ENCODE assay signal across 28 cellular contexts in the genomic region with DNA sequence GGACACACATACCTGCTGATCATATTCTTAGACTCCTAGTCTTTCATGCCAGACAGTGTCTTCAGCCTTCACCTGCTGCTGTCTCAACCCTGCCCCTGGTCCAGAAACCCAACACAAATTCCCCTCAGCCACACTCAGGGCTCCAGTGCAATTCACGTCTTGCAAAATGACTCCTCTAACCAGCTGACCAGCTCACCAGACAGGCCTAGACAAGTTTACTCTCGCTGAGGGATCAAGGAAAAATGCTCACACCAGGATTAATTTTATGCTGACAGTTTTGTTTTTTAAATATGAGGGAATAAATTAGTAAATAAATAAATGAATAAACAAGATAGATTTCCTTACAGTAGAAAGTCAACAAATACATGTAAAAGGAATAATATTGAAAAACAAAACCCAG. TPM values are rescaled to one million over a fixed set of nuclear protein-coding genes. Genes with fewer than 3 reads are reported as not detected.
A peak's percentile ranks its signal among the peaks of the same experiment; 100 is the strongest.
DNase-seq lines count a peak whose midpoint lies in the region; FAIRE-seq and TF ChIP-seq lines count a peak whose summit lies in the region.
"Had no signal": no experiment of that assay in that cellular context is flagged by ENCODE, and none has a peak within 500 bp of the region (broad histone marks: within the 10 kb centered on the region; RNA-seq: fewer than 3 reads in every experiment).

No MANE protein-coding gene starts in this region.

- H3K4me3 ChIP-seq in H1 (ENCODE audit: extremely low read depth in 1 of 4, insufficient read depth in 2 of 4, low read depth in 3 of 4, low read length in 4 of 4) (no peak overlapping the region), spleen (no peak overlapping the region)
- H3K4me3 ChIP-seq: heart left ventricle, SJCRH30 had no signal

- no peak overlapping the region for H3K4me3 Mint-ChIP-seq in neural crest cell
- H3K4me3 Mint-ChIP-seq: activated CD4-positive, alpha-beta T cell treated with anti-CD3 and anti-CD28 coated beads, Interleukin-2, amount 10 ng/mL, durations not matched to agents 7 days and 5 days; activated T-cell treated with anti-CD3 and anti-CD28 coated beads, Interleukin-2, amount 50 U/mL, for 72 hours had no signal

- intact Hi-C loops in spleen (cut with DNase I; ENCODE audit: low total_unique reads): no loop called here

- H2BK120ac ChIP-seq in H1 (replicated peaks; ENCODE audit: low read depth, low read length): no peak overlapping the region

- H3K23me2 ChIP-seq in H1 (ENCODE audit: low read depth, low read length): no peaks in the 10 kb centered on the region

- peaks cover 2% of the 10 kb centered on the region for H3K27me3 Mint-ChIP-seq in neural crest cell (ENCODE audit: low read depth)

- no peak overlapping the region for H3K4me2 ChIP-seq in H1 (ENCODE audit: insufficient read depth in 1 of 2, low read depth in 2 of 2, low read length in 2 of 2)

- H3K9me3 Mint-ChIP-seq in neural crest cell: no peaks in the 10 kb centered on the region
- H3K9me3 Mint-ChIP-seq: activated CD4-positive, alpha-beta T cell treated with anti-CD3 and anti-CD28 coated beads, Interleukin-2, amount 10 ng/mL, durations not matched to agents 7 days and 5 days; activated T-cell treated with anti-CD3 and anti-CD28 coated beads, Interleukin-2, amount 50 U/mL, for 72 hours had no signal

- TF ChIP-seq RAD21 in H1 (IDR thresholded peaks at IDR 0.05 in 1 of 2, conservative IDR thresholded peaks at IDR 0.05 in 1 of 2; ENCODE audit: low read depth in 2 of 2, low read length in 2 of 2): no peak

- no peak overlapping the region for H4K5ac ChIP-seq in H1 (ENCODE audit: insufficient read length, low read depth, low read length)

- H3K36me3 Mint-ChIP-seq in neural crest cell (ENCODE audit: low read depth): no peaks in the 10 kb centered on the region

- H3K9ac ChIP-seq in H1 (replicated peaks in 1 of 4; ENCODE audit: extremely low read depth in 1 of 4, low read depth in 3 of 4, low read length in 3 of 4): no peak overlapping the region

- FAIRE-seq in H1 (lab: Jason Lieb, UNC): no peak
- FAIRE-seq: RCC 7860, urothelium cell line had no signal

- H3K18ac ChIP-seq in H1 (ENCODE audit: extremely low read depth, low read length): no peak overlapping the region

- CTCF ChIA-PET in H1 (lab: Charles Lee; ENCODE audit: partially characterized antibody): no interaction called here

- no peak overlapping the region for H2BK20ac ChIP-seq in H1 (ENCODE audit: low read length)

- no peak overlapping the region for H3K4ac ChIP-seq in H1 (replicated peaks; ENCODE audit: insufficient read length, low read depth, low read length)

- H2AK5ac ChIP-seq in H1 (ENCODE audit: low read depth, low read length): no peak overlapping the region

- peak; percentile 49 for DNase-seq in DMS 273 treated with DMSO at 0.1 percent for 48 hours (lab: John Stamatoyannopoulos, UW)
- peak; percentile 84 for DNase-seq in HPDE6-E6E7 (ENCODE audit: extremely low spot score)
- DNase-seq in H1 (ENCODE audit: low read depth in 1 of 2, low spot score in 2 of 2): no peak
- DNase-seq in neural crest cell (ENCODE audit: low read depth, low spot score): no peak
- DNase-seq in activated CD8-positive, alpha-beta memory T cell treated with anti-CD3 and anti-CD28 coated beads, Interleukin-2, amount 50 U/mL, for 48 hours: no peak
- DNase-seq in spleen: no peak
- DNase-seq in NCI-H1092 treated with DMSO at 0.1 percent for 48 hours (lab: John Stamatoyannopoulos, UW): no peak
- DNase-seq: activated CD4-positive, alpha-beta T cell treated with anti-CD3 and anti-CD28 coated beads, Interleukin-2, amount 10 ng/mL, durations not matched to agents 7 days and 5 days; activated naive CD4-positive, alpha-beta T cell treated with Interleukin-2 at 50 U/mL for 16 hours; activated T-cell treated with anti-CD3 and anti-CD28 coated beads, Interleukin-2, amount 50 U/mL, for 72 hours; effector CD8-positive, alpha-beta T cell; H7; stimulated activated CD4-positive, alpha-beta T cell treated with anti-CD3 and anti-CD28 coated beads, Interleukin-15, amount 100 ng/mL, for 24 hours; stimulated activated naive CD4-positive, alpha-beta T cell treated with Interleukin-2 at 50 U/mL for 16 hours had no signal

- TF ChIP-seq POLR2A in H1 (IDR thresholded peaks at IDR 0.05; ENCODE audit: control extremely low read depth in 1 of 2, low read depth in 2 of 2, low read length in 2 of 2) (no peak), spleen (IDR thresholded peaks at IDR 0.05) (no peak)

- no peaks in the 10 kb centered on the region for H4K20me1 ChIP-seq in H1 (replicated peaks in 1 of 2; ENCODE audit: control insufficient read depth in 1 of 2, insufficient read depth in 2 of 2, low read length in 2 of 2)

- peak overlapping the region; percentile 59 for H3K27ac Mint-ChIP-seq in neural crest cell (ENCODE audit: unreplicated experiment)
- H3K27ac Mint-ChIP-seq: activated CD4-positive, alpha-beta T cell treated with anti-CD3 and anti-CD28 coated beads, Interleukin-2, amount 10 ng/mL, durations not matched to agents 7 days and 5 days; activated T-cell treated with anti-CD3 and anti-CD28 coated beads, Interleukin-2, amount 50 U/mL, for 72 hours; progenitor cell of endocrine pancreas had no signal

- no peaks in the 10 kb centered on the region for H3K79me2 ChIP-seq in H1 (ENCODE audit: control insufficient read depth in 1 of 2, insufficient read depth in 2 of 2, low read length in 2 of 2)

- H4K8ac ChIP-seq in H1 (ENCODE audit: extremely low read depth, insufficient read depth, low read length): no peak overlapping the region

- H3K27ac ChIP-seq in H1 (ENCODE audit: low read depth, low read length) (no peak overlapping the region), spleen (no peak overlapping the region)
- H3K27ac ChIP-seq: C4-2B, heart left ventricle, HL-60, neutrophil, SJCRH30 had no signal

- no peaks in the 10 kb centered on the region for H3K79me1 ChIP-seq in H1 (ENCODE audit: low read depth, low read length)

- no peak overlapping the region for H4K91ac ChIP-seq in H1 (replicated peaks; ENCODE audit: insufficient read length, low read length)

- H2BK15ac ChIP-seq in H1 (ENCODE audit: low read length): peak overlapping the region; percentile 49; the same call in 1 of the 2 replicates

- H3K36me3 ChIP-seq in H1 (ENCODE audit: control insufficient read depth in 2 of 4, insufficient read depth in 4 of 4, low read length in 3 of 4) (no peaks in the 10 kb centered on the region), spleen (no peaks in the 10 kb centered on the region)
- H3K36me3 ChIP-seq: heart left ventricle, neutrophil, SJCRH30 had no signal

- H3K9me3 ChIP-seq in H1 (ENCODE audit: insufficient read depth in 2 of 2, low read depth in 1 of 2, low read length in 1 of 2) (no peaks in the 10 kb centered on the region), spleen (no peaks in the 10 kb centered on the region)
- H3K9me3 ChIP-seq: heart left ventricle, neutrophil, SJCRH30 had no signal

- no peak overlapping the region for H3K14ac ChIP-seq in H1 (ENCODE audit: insufficient read length)

- POLR2A ChIA-PET in H1 (lab: Charles Lee; ENCODE audit: partially characterized antibody): interaction anchor here (1.4 kb wide), 1 partner anchor 10 kb away, joined by 3 read pairs; no protein-coding TSS in a partner anchor

- H2BK5ac ChIP-seq in H1 (ENCODE audit: low read depth, low read length): no peak overlapping the region

- no peak overlapping the region for H3K56ac ChIP-seq in H1 (replicated peaks; ENCODE audit: insufficient read length, low read depth, low read length)

- 38% methylated on average over 2 of the region's 2 CpGs; no CpG with 5 or more reads in 1 of the 2 experiments for WGBS in H1 (ENCODE audit: extremely low coverage in 1 of 2, insufficient coverage in 1 of 2, insufficient read length in 1 of 2, insufficient replicate concordance in 2 of 2, low coverage in 1 of 2, low lambda C conversion rate in 2 of 2, missing lambda C conversion rate in 1 of 2), 2 experiments
- WGBS in spleen, 5 donors: 35 to 44% (median 40%) methylated on average over 2 of the region's 2 CpGs

- H2AFZ ChIP-seq in H1 (ENCODE audit: low read length): peak overlapping the region; percentile 55; the same call in 1 of the 2 replicates

- H3K4me1 Mint-ChIP-seq in neural crest cell: no peaks in the 10 kb centered on the region
- H3K4me1 Mint-ChIP-seq: activated CD4-positive, alpha-beta T cell treated with anti-CD3 and anti-CD28 coated beads, Interleukin-2, amount 10 ng/mL, durations not matched to agents 7 days and 5 days had no signal

- no peaks in the 10 kb centered on the region for H3K27me3 ChIP-seq in H1 (replicated peaks in 1 of 4; ENCODE audit: control insufficient read depth in 3 of 4, extremely low read depth in 1 of 4, insufficient read depth in 3 of 4, low read length in 3 of 4)
- H3K27me3 ChIP-seq in spleen (replicated peaks in 1 of 7): peaks cover 0 to 14% (median 0%) of the 10 kb centered on the region in 7 donors
- H3K27me3 ChIP-seq: SJCRH30 had no signal

- no peak overlapping the region for H3K23ac ChIP-seq in H1 (ENCODE audit: insufficient read length)

- TF ChIP-seq CTCF in H1 (IDR thresholded peaks at IDR 0.05; ENCODE audit: control extremely low read depth in 1 of 3, insufficient read depth in 1 of 3, low read depth in 1 of 3, low read length in 3 of 3): no peak
- no peak for TF ChIP-seq CTCF in neural crest cell (conservative IDR thresholded peaks at IDR 0.05)
- no peak for TF ChIP-seq CTCF in spleen (IDR thresholded peaks at IDR 0.05 in 8 of 11, conservative IDR thresholded peaks at IDR 0.05 in 3 of 11)

- no peak overlapping the region for H2BK12ac ChIP-seq in H1 (ENCODE audit: low read depth, low read length)

- no peak for TF ChIP-seq EP300 in H1 (IDR thresholded peaks at IDR 0.05; ENCODE audit: borderline replicate concordance in 1 of 2, low read depth in 2 of 2, low read length in 2 of 2)

- peaks cover 0 to 2% (median under 1%) of the 10 kb centered on the region in 4 experiments; a peak in 1 of 7 replicates for H3K4me1 ChIP-seq in H1 (replicated peaks in 1 of 4; ENCODE audit: control insufficient read depth in 3 of 4, insufficient read depth in 4 of 4, low read length in 3 of 4)
- no peaks in the 10 kb centered on the region for H3K4me1 ChIP-seq in spleen

RNA-seq across cellular contexts. Expression of a gene that starts 28.5 kb away (rescaled TPM):
- total RNA-seq in H1 (2021; fragmentation: NEBNext Ultra II Directional; extraction: Animal tissue kit (Norgen Biotek cat#: 25700)): not detected in 2 replicates
- 0.06 TPM in 1 of 2 replicates, not detected in the other for polyA plus RNA-seq in H1 (2011; rRNA removed)
- 0.03 TPM for polyA plus RNA-seq in H1 (2011; cell fraction: cytosol; rRNA removed)
- not detected for polyA plus RNA-seq in H1 (2011; cell fraction: nucleus; rRNA removed)
- not detected in 4 replicates for polyA plus RNA-seq in H1 (2012, experiment 1 of 2)
- not detected for polyA plus RNA-seq in H1 (2012, experiment 2 of 2)
- polyA plus RNA-seq in H1 (2013, experiment 1 of 2): 0.02 TPM
- polyA plus RNA-seq in H1 (2013, experiment 2 of 2): not detected
- 0.12 TPM in 1 of 2 replicates, not detected in the other for polyA minus RNA-seq in H1 (2011; rRNA and poly(A)+ RNA removed)
- polyA minus RNA-seq in H1 (2011; cell fraction: cytosol; rRNA and poly(A)+ RNA removed): not detected
- polyA minus RNA-seq in H1 (2011; cell fraction: nucleus; rRNA and poly(A)+ RNA removed): not detected
- total RNA-seq in neural crest cell: not detected in 2 replicates
- total RNA-seq in spleen: not detected
- polyA plus RNA-seq in spleen: not detected
- total RNA-seq: activated CD4-positive, alpha-beta T cell treated with anti-CD3 and anti-CD28 coated beads, Interleukin-2, amount 10 ng/mL, durations not matched to agents 7 days and 5 days; activated T-cell treated with anti-CD3 and anti-CD28 coated beads, Interleukin-2, amount 50 U/mL, for 72 hours; chondrocyte; epithelial cell of proximal tubule; fibroblast of villous mesenchyme; H7; heart left ventricle; LHCN-M2; progenitor cell of endocrine pancreas; sciatic nerve; SJCRH30 had no signal
- polyA plus RNA-seq: adipose tissue, heart left ventricle had no signal

RNA-seq across cellular contexts. Expression of a gene that starts 57.7 kb away (rescaled TPM):
- total RNA-seq in H1 (2021; fragmentation: NEBNext Ultra II Directional; extraction: Animal tissue kit (Norgen Biotek cat#: 25700)): 3.2 and 3.9 TPM in 2 replicates
- 5.2 and 6.6 TPM in 2 replicates for polyA plus RNA-seq in H1 (2011; rRNA removed)
- polyA plus RNA-seq in H1 (2011; cell fraction: cytosol; rRNA removed): 6.2 TPM
- polyA plus RNA-seq in H1 (2011; cell fraction: nucleus; rRNA removed): 23.0 TPM
- polyA plus RNA-seq in H1 (2012, experiment 1 of 2): 2.3 to 3.2 TPM (median 2.6 TPM) in 4 replicates
- 1.5 TPM for polyA plus RNA-seq in H1 (2012, experiment 2 of 2)
- polyA plus RNA-seq in H1 (2013, experiment 1 of 2): 1.8 TPM
- 1.8 TPM for polyA plus RNA-seq in H1 (2013, experiment 2 of 2)
- 5.1 and 7.6 TPM in 2 replicates for polyA minus RNA-seq in H1 (2011; rRNA and poly(A)+ RNA removed)
- polyA minus RNA-seq in H1 (2011; cell fraction: cytosol; rRNA and poly(A)+ RNA removed): 2.3 TPM
- 10.9 TPM for polyA minus RNA-seq in H1 (2011; cell fraction: nucleus; rRNA and poly(A)+ RNA removed)
- total RNA-seq in neural crest cell: 0.20 and 0.56 TPM in 2 replicates
- 1 to 10 TPM in 3 of 7 donors, under 1 TPM in 4; 0.43 to 2.1 (median 0.69) TPM for total RNA-seq in spleen
- under 1 TPM; 0.35 to 0.79 (median 0.54) TPM for polyA plus RNA-seq in spleen
- total RNA-seq: fibroblast of villous mesenchyme, sciatic nerve had no signal

Comparison
In these comparisons a context has a peak if more than half of its experiments do, and no peak if none do; other contexts are left out.
1. DNase-seq: peak in DMS 273 treated with DMSO at 0.1 percent for 48 hours (single experiment) and HPDE6-E6E7 (single experiment); none in H1 (0 of 2), neural crest cell (single experiment), activated CD8-positive, alpha-beta memory T cell treated with anti-CD3 and anti-CD28 coated beads, Interleukin-2, amount 50 U/mL, for 48 hours (single experiment), spleen (single experiment) and NCI-H1092 treated with DMSO at 0.1 percent for 48 hours (single experiment).